ENCODE assay signal across 8 cellular contexts in the genomic region with DNA sequence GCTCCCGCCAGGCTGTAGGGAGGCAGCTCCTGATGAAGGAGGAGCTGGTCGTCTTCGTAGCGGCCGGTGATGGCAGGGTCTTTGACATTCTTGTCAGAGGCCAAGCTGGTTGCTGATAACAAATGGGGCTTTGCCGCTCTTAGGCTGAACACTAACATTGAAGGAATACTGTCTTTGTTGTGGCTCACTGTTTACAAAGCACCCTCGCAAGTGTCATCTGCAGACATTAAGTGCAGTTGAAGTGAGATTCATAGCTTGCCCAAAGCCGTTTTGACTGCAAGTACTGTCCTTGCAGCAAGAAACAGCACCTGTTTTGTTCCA. TPM values are rescaled to one million over a fixed set of nuclear protein-coding genes. Genes with fewer than 3 reads are reported as not detected.
DNase-seq lines count a peak whose midpoint lies in the region; ATAC-seq and TF ChIP-seq lines count a peak whose summit lies in the region.

No MANE protein-coding gene starts in this region.

- no peaks in the 10 kb centered on the region for H3K9me3 ChIP-seq in effector memory CD4-positive, alpha-beta T cell (ENCODE audit: control insufficient read depth, low read length)
- H3K9me3 ChIP-seq in neural cell (ENCODE audit: low read length) = no peaks in the 10 kb centered on the region

- H3K36me3 ChIP-seq in effector memory CD4-positive, alpha-beta T cell (ENCODE audit: control insufficient read depth, insufficient read depth, low read length) = peaks cover 1% of the 10 kb centered on the region
- H3K36me3 ChIP-seq in neural cell (ENCODE audit: insufficient read depth, low read length) = no peaks in the 10 kb centered on the region

- DNase-seq in GM04504 (ENCODE audit: low read depth) (peak; percentile 10), NCI-H510A (lab: John Stamatoyannopoulos, UW) (peak; percentile 23), AG08396 (ENCODE audit: low spot score) (no peak), SIG-M5 treated with dmso at 0.1 percent for 504 hours (lab: John Stamatoyannopoulos, UW; ENCODE audit: unreplicated experiment) (no peak), amniotic stem cell (lab: John Stamatoyannopoulos, UW) (no peak)
- no peak for DNase-seq in effector memory CD4-positive, alpha-beta T cell

- no peak for TF ChIP-seq EP300 in neural cell (conservative IDR thresholded peaks at IDR 0.05; ENCODE audit: poor library complexity, severe bottlenecking)

- peak overlapping the region; percentile 94 for H3K27ac ChIP-seq in effector memory CD4-positive, alpha-beta T cell (ENCODE audit: insufficient read depth, low read length, poor library complexity, severe bottlenecking)
- H3K27ac ChIP-seq in neural cell (ENCODE audit: low read length) = peak overlapping the region; percentile 91

- H3F3A ChIP-seq in neural cell (ENCODE audit: insufficient read depth, low read length, poor library complexity, severe bottlenecking) = no peaks in the 10 kb centered on the region

- H3K4me1 ChIP-seq in effector memory CD4-positive, alpha-beta T cell (ENCODE audit: control insufficient read depth, insufficient read depth, low read length, poor library complexity, severe bottlenecking) = peaks cover 8% of the 10 kb centered on the region

- no peak for TF ChIP-seq CTCF in neural cell (IDR thresholded peaks at IDR 0.05; ENCODE audit: poor library complexity, severe bottlenecking)

- H4K20me1 ChIP-seq in neural cell (ENCODE audit: insufficient read depth) = no peaks in the 10 kb centered on the region

- peak overlapping the region; percentile 92 for H3K9ac ChIP-seq in neural cell (ENCODE audit: low read length)

- ATAC-seq in HG03039 (IDR thresholded peaks at IDR 0.05; ENCODE audit: unreplicated experiment) = no peak

- peak; percentile 1 for TF ChIP-seq RAD21 in neural cell (conservative IDR thresholded peaks at IDR 0.05)

- H2AFZ ChIP-seq in neural cell (ENCODE audit: low read depth, low read length) = peak overlapping the region; percentile 58

- peaks cover 26% of the 10 kb centered on the region for H3K79me2 ChIP-seq in neural cell (replicated peaks; ENCODE audit: insufficient read depth, low read length)

- H3K4me3 ChIP-seq in effector memory CD4-positive, alpha-beta T cell (ENCODE audit: insufficient read depth, low read depth, low read length, poor library complexity, severe bottlenecking) = peak overlapping the region; percentile 85
- peak overlapping the region; percentile 84 for H3K4me3 ChIP-seq in neural cell (ENCODE audit: low read length)

- no peaks in the 10 kb centered on the region for H3K27me3 ChIP-seq in effector memory CD4-positive, alpha-beta T cell (replicated peaks; ENCODE audit: control insufficient read depth, insufficient read depth, low read length, poor library complexity, severe bottlenecking)
- no peaks in the 10 kb centered on the region for H3K27me3 ChIP-seq in neural cell (ENCODE audit: insufficient read depth, low read depth, low read length)

- H3K9me2 ChIP-seq in neural cell (ENCODE audit: insufficient read depth, low read length) = no peaks in the 10 kb centered on the region

- H3K4me2 ChIP-seq in neural cell (ENCODE audit: low read length) = peak overlapping the region; percentile 36

TF ChIP-seq in neural cell, 6 proteins besides CTCF, POLR2A, EP300 and RAD21:
- no peak for TF ChIP-seq TAF1 (IDR thresholded peaks at IDR 0.05; ENCODE audit: low read depth)
- TF ChIP-seq SMC3 (conservative IDR thresholded peaks at IDR 0.05; ENCODE audit: poor library complexity) = peak; percentile 9

RNA-seq across cellular contexts. Expression of a gene that starts 0.5 kb away (rescaled TPM):
- 34.1 and 40.1 TPM in 2 replicates for polyA plus RNA-seq in neural cell
- 66.7 and 86.0 TPM in 2 replicates for polyA minus RNA-seq in neural cell

RNA-seq across cellular contexts. Expression of a gene that starts 34.2 kb away (rescaled TPM):
- 0.05 TPM in 1 of 2 replicates, not detected in the other for polyA plus RNA-seq in neural cell
- polyA minus RNA-seq in neural cell = not detected in 2 replicates

Comparison
In these comparisons a context has a peak if more than half of its experiments do, and no peak if none do; other contexts are left out.
1. DNase-seq: peak in GM04504 (single experiment) and NCI-H510A (single experiment); none in effector memory CD4-positive, alpha-beta T cell (0 of 3), AG08396 (single experiment), SIG-M5 treated with dmso at 0.1 percent for 504 hours (single experiment) and amniotic stem cell (single experiment).